In the genomic region with DNA sequence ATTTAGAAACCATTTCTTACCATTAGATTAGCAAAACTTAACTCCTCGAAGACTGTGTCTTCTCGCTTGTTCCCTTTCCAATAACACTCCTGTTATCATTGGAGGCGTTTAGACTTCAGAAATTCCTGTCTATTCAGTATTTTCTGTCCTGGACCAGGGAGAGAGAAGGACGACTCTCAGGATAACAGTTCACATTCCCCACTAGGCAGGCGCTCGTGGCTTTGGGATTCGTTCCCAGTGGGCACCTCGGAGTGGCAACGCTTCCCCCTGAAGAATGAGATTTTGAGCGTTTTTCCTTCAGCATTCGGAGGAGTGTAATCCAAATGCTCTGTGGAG, we compare ENCODE assay signal across 8 cellular contexts. TPM values are rescaled to one million over a fixed set of nuclear protein-coding genes. Genes with fewer than 3 reads are reported as not detected.
DNase-seq lines count a peak whose midpoint lies in the region; ATAC-seq, FAIRE-seq and TF ChIP-seq lines count a peak whose summit lies in the region.

No MANE protein-coding gene starts in this region.

- ATAC-seq in GM18873 (IDR thresholded peaks at IDR 0.05; ENCODE audit: low FRiP score, unreplicated experiment), result peak; percentile 21
- ATAC-seq in HG02981 (IDR thresholded peaks at IDR 0.05; ENCODE audit: unreplicated experiment), result no peak

- peak overlapping the region; percentile 71 for H3K27ac ChIP-seq in ectodermal cell (ENCODE audit: insufficient read depth, low read depth, low read length, poor library complexity, severe bottlenecking)

- peaks cover 8% of the 10 kb centered on the region for H3K36me3 ChIP-seq in ectodermal cell (ENCODE audit: control insufficient read depth, insufficient read depth, low read length)
- H3K36me3 ChIP-seq in neuron (ENCODE audit: insufficient read depth, low read length), result peaks cover 21% of the 10 kb centered on the region

- H3K4me3 ChIP-seq in LNCaP clone FGC (ENCODE audit: low read depth, low read length) (peak overlapping the region; percentile 69), ectodermal cell (ENCODE audit: insufficient read depth, low read depth, low read length) (peak overlapping the region; percentile 79), neuron (ENCODE audit: low read length) (peak overlapping the region; percentile 94)

- no peaks in the 10 kb centered on the region for H3K9me3 ChIP-seq in ectodermal cell (ENCODE audit: control insufficient read depth, low read length)
- peaks cover 12% of the 10 kb centered on the region for H3K9me3 ChIP-seq in neuron (ENCODE audit: low read length)

- H3K4me1 ChIP-seq in ectodermal cell (ENCODE audit: control insufficient read depth, insufficient read depth, low read length) (no peaks in the 10 kb centered on the region), neuron (ENCODE audit: insufficient read depth, low read length) (peaks cover 3% of the 10 kb centered on the region)

- WGBS in ectodermal cell, 2 experiments, result 0 to 1% methylated on average over 11 of the region's 11 CpGs

- FAIRE-seq in D721Med (lab: Jason Lieb, UNC), result no peak

- DNase-seq in LNCaP clone FGC (ENCODE audit: low read depth), result no peak
- no peak for DNase-seq in midbrain (lab: John Stamatoyannopoulos, UW)
- no peak for DNase-seq in D721Med (ENCODE audit: insufficient read length, low spot score)
- DNase-seq in stimulated activated CD4-positive, alpha-beta T cell treated with anti-CD3 and anti-CD28 coated beads, Interleukin-4, amount 100 ng/mL, for 4 hours, result no peak

- H3K27me3 ChIP-seq in ectodermal cell (ENCODE audit: control insufficient read depth, insufficient read depth, low read length, poor library complexity, severe bottlenecking) (no peaks in the 10 kb centered on the region), neuron (ENCODE audit: insufficient read depth, low read length) (no peaks in the 10 kb centered on the region)

- no peak for TF ChIP-seq CTCF in LNCaP clone FGC (IDR thresholded peaks at IDR 0.05; ENCODE audit: control insufficient read depth, extremely low read depth, insufficient read depth)
- TF ChIP-seq CTCF in D721Med (IDR thresholded peaks at IDR 0.05; ENCODE audit: insufficient read depth, missing control alignments), result no peak

- peak overlapping the region; percentile 62 for H2AFZ ChIP-seq in neuron (ENCODE audit: low read depth, low read length)

RNA-seq across cellular contexts. Expression of gene ZNF225, which starts 0.4 kb away (rescaled TPM):
- 6.3 TPM for polyA plus RNA-seq in ectodermal cell (2013, experiment 1 of 4)
- polyA plus RNA-seq in ectodermal cell (2013, experiment 2 of 4), result 6.4 TPM
- 4.8 TPM for polyA plus RNA-seq in ectodermal cell (2013, experiment 3 of 4)
- polyA plus RNA-seq in ectodermal cell (2013, experiment 4 of 4), result 4.2 TPM

RNA-seq across cellular contexts. Expression of gene ZNF224, which starts 18.6 kb away (rescaled TPM):
- polyA plus RNA-seq in ectodermal cell (2013, experiment 1 of 4), result 25.4 TPM
- polyA plus RNA-seq in ectodermal cell (2013, experiment 2 of 4), result 24.8 TPM
- polyA plus RNA-seq in ectodermal cell (2013, experiment 3 of 4), result 21.2 TPM
- polyA plus RNA-seq in ectodermal cell (2013, experiment 4 of 4), result 20.9 TPM

RNA-seq across cellular contexts. Expression of gene ZNF234, which starts 28.6 kb away (rescaled TPM):
- 11.6 TPM for polyA plus RNA-seq in ectodermal cell (2013, experiment 1 of 4)
- polyA plus RNA-seq in ectodermal cell (2013, experiment 2 of 4), result 11.4 TPM
- polyA plus RNA-seq in ectodermal cell (2013, experiment 3 of 4), result 8.3 TPM
- 10.0 TPM for polyA plus RNA-seq in ectodermal cell (2013, experiment 4 of 4)

RNA-seq across cellular contexts. Expression of gene ZNF284, which starts 40.8 kb away (rescaled TPM):
- 4.2 TPM for polyA plus RNA-seq in ectodermal cell (2013, experiment 1 of 4)
- polyA plus RNA-seq in ectodermal cell (2013, experiment 2 of 4), result 3.3 TPM
- polyA plus RNA-seq in ectodermal cell (2013, experiment 3 of 4), result 2.5 TPM
- polyA plus RNA-seq in ectodermal cell (2013, experiment 4 of 4), result 2.5 TPM

RNA-seq across cellular contexts. Expression of gene ZNF226, which starts 52.1 kb away (rescaled TPM):
- 22.7 TPM for polyA plus RNA-seq in ectodermal cell (2013, experiment 1 of 4)
- 25.1 TPM for polyA plus RNA-seq in ectodermal cell (2013, experiment 2 of 4)
- 23.1 TPM for polyA plus RNA-seq in ectodermal cell (2013, experiment 3 of 4)
- 23.7 TPM for polyA plus RNA-seq in ectodermal cell (2013, experiment 4 of 4)
